8 cellular contexts compared by ENCODE assay signal in genomic region chr19:45423033-45423588, GRCh38. TPM values are rescaled to one million over a fixed set of nuclear protein-coding genes. Genes with fewer than 3 reads are reported as not detected.
A peak's percentile ranks its signal among the peaks of the same experiment; 100 is the strongest.
DNase-seq lines count a peak whose midpoint lies in the region; ATAC-seq and TF ChIP-seq lines count a peak whose summit lies in the region.

No MANE protein-coding gene starts in this region.

- H3K27me3 ChIP-seq in skeletal muscle tissue (ENCODE audit: control insufficient read depth in 3 of 3, insufficient read depth in 3 of 3, low read length in 3 of 3) = no peaks in the 10 kb centered on the region

- ATAC-seq in GM21717 (IDR thresholded peaks at IDR 0.05; ENCODE audit: unreplicated experiment) (peak; percentile 64), GM18520 (IDR thresholded peaks at IDR 0.05; ENCODE audit: unreplicated experiment) (no peak), GM19467 (IDR thresholded peaks at IDR 0.05; ENCODE audit: unreplicated experiment) (no peak), HG02840 (IDR thresholded peaks at IDR 0.05; ENCODE audit: low FRiP score, unreplicated experiment) (no peak)

- peaks cover 16 to 24% (median 18%) of the 10 kb centered on the region in 3 donors for H3K4me1 ChIP-seq in skeletal muscle tissue (ENCODE audit: control insufficient read depth in 3 of 3, insufficient read depth in 3 of 3, low read length in 3 of 3)

- H3K27ac ChIP-seq in skeletal muscle tissue (ENCODE audit: low read depth, low read length) = peak overlapping the region; percentile 77

- H3K9ac ChIP-seq in skeletal muscle tissue (ENCODE audit: low read depth in 1 of 3, low read length in 3 of 3) = peak overlapping the region; percentile 78 to 92 (median 86)

- H3K9me3 ChIP-seq in skeletal muscle tissue (ENCODE audit: control insufficient read depth in 3 of 3, low read length in 3 of 3) = no peaks in the 10 kb centered on the region

- no peak for TF ChIP-seq CTCF in fibroblast of pulmonary artery (IDR thresholded peaks at IDR 0.05; ENCODE audit: low read length, missing control alignments)

- H3K36me3 ChIP-seq in skeletal muscle tissue (ENCODE audit: control insufficient read depth in 3 of 3, insufficient read depth in 3 of 3, low read length in 3 of 3) = peaks cover 9 to 18% (median 13%) of the 10 kb centered on the region in 3 donors

- peak overlapping the region; percentile 71 for H3K4me3 ChIP-seq in fibroblast of pulmonary artery (replicated peaks; ENCODE audit: low read depth, low read length)
- peak overlapping the region; percentile 80 to 91 (median 84) for H3K4me3 ChIP-seq in skeletal muscle tissue (ENCODE audit: low read length in 3 of 3)

- peak; percentile 94 for DNase-seq in activated CD4-positive, alpha-beta T cell treated with anti-CD3 and anti-CD28 coated beads for 48 hours
- no peak for DNase-seq in fibroblast of pulmonary artery (ENCODE audit: low read depth)
- DNase-seq in NCI-H446 treated with DMSO at 0.1 percent for 48 hours (lab: John Stamatoyannopoulos, UW) = no peak

RNA-seq across cellular contexts. Expression of gene ERCC1, which starts 0.6 kb away (rescaled TPM):
- 56.9 TPM for total RNA-seq in skeletal muscle tissue

RNA-seq across cellular contexts. Expression of gene POLR1G, which starts 16.7 kb away (rescaled TPM):
- 7.3 TPM for total RNA-seq in skeletal muscle tissue

RNA-seq across cellular contexts. Expression of gene PPP1R13L, which starts 18.2 kb away (rescaled TPM):
- total RNA-seq in skeletal muscle tissue = not detected

RNA-seq across cellular contexts. Expression of gene FOSB, which starts 44.7 kb away (rescaled TPM):
- 42.8 TPM for total RNA-seq in skeletal muscle tissue

RNA-seq across cellular contexts. Expression of gene ERCC2, which starts 52.7 kb away (rescaled TPM):
- 7.3 TPM for total RNA-seq in skeletal muscle tissue
